ENCODE assay signal across 9 cellular contexts in the genomic region with DNA sequence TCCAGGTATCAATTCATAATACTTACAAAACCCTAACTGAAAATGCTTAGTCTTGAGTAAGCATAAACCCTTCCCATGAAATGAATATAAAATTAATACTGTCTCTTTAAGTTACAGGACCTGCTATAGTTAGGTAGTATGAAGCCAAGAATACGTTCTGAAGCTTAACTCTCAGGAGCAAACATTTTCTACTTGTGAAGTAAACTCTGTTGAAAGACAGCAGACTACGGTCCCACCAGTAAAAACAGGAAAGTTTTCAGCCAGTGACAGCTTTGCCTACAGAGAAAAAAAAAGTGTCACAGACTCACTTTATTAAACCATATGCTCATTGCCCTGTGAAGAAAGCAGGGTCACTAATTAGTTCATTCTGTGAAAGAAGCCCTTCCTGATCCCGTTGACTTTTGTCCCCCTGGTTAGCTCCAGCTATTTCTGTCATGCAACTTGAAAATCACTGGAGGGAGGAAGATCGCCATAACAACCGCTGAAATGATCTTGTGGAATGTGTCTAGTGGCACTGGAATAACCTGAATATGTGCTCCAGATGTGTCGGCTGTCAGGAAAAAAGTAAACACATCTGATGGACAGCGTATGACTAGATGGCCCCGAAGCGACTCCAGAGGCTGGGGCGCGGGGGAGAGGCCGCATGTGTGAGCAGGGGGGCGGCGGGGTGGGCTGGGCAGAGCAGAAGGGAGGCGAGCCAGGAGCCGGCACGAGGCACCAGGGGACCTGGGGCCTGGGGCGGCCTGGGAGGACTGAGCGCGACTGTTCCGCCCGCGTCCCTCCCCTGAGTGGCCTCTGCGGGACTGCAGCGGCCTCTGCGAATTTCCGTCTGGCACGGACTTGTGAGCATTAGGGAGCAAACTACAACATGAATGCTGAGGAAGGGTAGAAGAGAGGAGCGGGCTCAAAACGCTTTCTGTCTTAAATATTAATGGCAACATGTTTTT. TPM values are rescaled to one million over a fixed set of nuclear protein-coding genes. Genes with fewer than 3 reads are reported as not detected.
DNase-seq lines count a peak whose midpoint lies in the region; ATAC-seq and TF ChIP-seq lines count a peak whose summit lies in the region.
"Had no signal": no experiment of that assay in that cellular context is flagged by ENCODE, and none has a peak within 500 bp of the region (broad histone marks: within the 10 kb centered on the region; RNA-seq: fewer than 3 reads in every experiment).

No MANE protein-coding gene starts in this region.

- H3K36me3 ChIP-seq in colonic mucosa (no peaks in the 10 kb centered on the region), kidney epithelial cell (ENCODE audit: control insufficient read depth, insufficient read depth, low read length) (no peaks in the 10 kb centered on the region), stomach smooth muscle (ENCODE audit: control insufficient read depth in 2 of 2, insufficient read depth in 2 of 2, low read length in 2 of 2) (no peaks in the 10 kb centered on the region)

- H3K27ac ChIP-seq in colonic mucosa (no peak overlapping the region), stomach smooth muscle (ENCODE audit: low read length) (peak overlapping the region; percentile 37), caudate nucleus (ENCODE audit: low read depth, low read length) (no peak overlapping the region)

- no peak overlapping the region for H3K9ac ChIP-seq in colonic mucosa (ENCODE audit: low read depth in 2 of 2, low read length in 2 of 2)
- peak overlapping the region; percentile 11 to 43 for H3K9ac ChIP-seq in stomach smooth muscle (ENCODE audit: low read length in 2 of 2)

- no peaks in the 10 kb centered on the region for H3K9me3 ChIP-seq in colonic mucosa
- no peaks in the 10 kb centered on the region for H3K9me3 ChIP-seq in stomach smooth muscle (ENCODE audit: control insufficient read depth in 2 of 2, low read length in 2 of 2)

- intact Hi-C loops in colonic mucosa (cut with DNase I), result no loop called here

- H3K27me3 ChIP-seq in colonic mucosa, result no peaks in the 10 kb centered on the region
- no peaks in the 10 kb centered on the region for H3K27me3 ChIP-seq in kidney epithelial cell (ENCODE audit: control insufficient read depth, insufficient read depth, low read length)
- no peaks in the 10 kb centered on the region for H3K27me3 ChIP-seq in stomach smooth muscle (ENCODE audit: control insufficient read depth in 1 of 2, insufficient read depth in 2 of 2, low read length in 2 of 2)

- no peak for TF ChIP-seq CTCF in HFF-Myc (IDR thresholded peaks at IDR 0.05; ENCODE audit: low read depth, low read length, missing control alignments)
- no peak for TF ChIP-seq CTCF in colonic mucosa (IDR thresholded peaks at IDR 0.05)
- no peak for TF ChIP-seq CTCF in kidney epithelial cell (IDR thresholded peaks at IDR 0.05; ENCODE audit: insufficient read depth, low read length, poor library complexity, severe bottlenecking)

- no peak for ATAC-seq in GM21825 (IDR thresholded peaks at IDR 0.05; ENCODE audit: unreplicated experiment)
- ATAC-seq in GM21529 (IDR thresholded peaks at IDR 0.05; ENCODE audit: unreplicated experiment), result no peak

- DNase-seq in HFF-Myc (ENCODE audit: extremely low read depth, low read depth), result peak; percentile 97
- DNase-seq in colonic mucosa, result peak; percentile 21
- DNase-seq in kidney epithelial cell (ENCODE audit: low read depth), result peak; percentile 51
- DNase-seq in caudate nucleus (lab: John Stamatoyannopoulos, UW), result no peak
- no peak for DNase-seq in UCSD-AML1 (lab: John Stamatoyannopoulos, UW; ENCODE audit: unreplicated experiment)
- DNase-seq: NCI-H82 had no signal

- no peaks in the 10 kb centered on the region for H3K4me1 ChIP-seq in colonic mucosa
- H3K4me1 ChIP-seq in stomach smooth muscle (ENCODE audit: control insufficient read depth, insufficient read depth, low read length), result peaks cover 17% of the 10 kb centered on the region

- H3K4me3 ChIP-seq in HFF-Myc (replicated peaks; ENCODE audit: low read depth, low read length) (peak overlapping the region; percentile 23), colonic mucosa (no peak overlapping the region), kidney epithelial cell (ENCODE audit: low read depth, low read length) (peak overlapping the region; percentile 2), stomach smooth muscle (ENCODE audit: low read length in 2 of 2) (peak overlapping the region; percentile 37 to 66)

RNA-seq across cellular contexts. Expression of a gene that starts 41.9 kb away (rescaled TPM):
- total RNA-seq in colonic mucosa (10 to 100 TPM in 1 of 2 donors, 1 to 10 TPM in 1; 2.1 to 20.0 TPM), kidney epithelial cell (0.96 and 1.5 TPM in 2 replicates)

Comparison
In these comparisons a context has a peak if more than half of its experiments do, and no peak if none do; other contexts are left out.
1. DNase-seq: peak in HFF-Myc (single experiment), colonic mucosa (single experiment) and kidney epithelial cell (single experiment); none in caudate nucleus (0 of 61) and UCSD-AML1 (single experiment).
2. H3K9ac ChIP-seq: peak in stomach smooth muscle (2 of 2); none in colonic mucosa (0 of 2).